Comparison of ENCODE assay signal across 8 cellular contexts in genomic region chr2:177241771-177242135, GRCh38.
DNase-seq lines count a peak whose midpoint lies in the region; ATAC-seq and TF ChIP-seq lines count a peak whose summit lies in the region.

No MANE protein-coding gene starts in this region.

- no peak overlapping the region for H3K4me3 ChIP-seq in cardiac fibroblast (replicated peaks in 1 of 2; ENCODE audit: low read depth in 2 of 2, low read length in 2 of 2)
- H3K4me3 ChIP-seq in muscle layer of duodenum (ENCODE audit: low read depth in 1 of 2, low read length in 2 of 2) = peak overlapping the region in 1 of 2 donors; percentile 19

- no peaks in the 10 kb centered on the region for H3K9me3 ChIP-seq in muscle layer of duodenum (ENCODE audit: control insufficient read depth in 1 of 2, low read length in 2 of 2)

- H3K4me1 Mint-ChIP-seq in stimulated activated naive CD8-positive, alpha-beta T cell treated with anti-CD3 and anti-CD28 coated beads, Interleukin-15, Interleukin-2, amounts not matched to agents 100 ng/mL and 50 ng/mL, for 24 hours (ENCODE audit: low read depth) = peaks cover 92% of the 10 kb centered on the region

- no peak for ATAC-seq in stimulated activated naive CD8-positive, alpha-beta T cell treated with anti-CD3 and anti-CD28 coated beads, Interleukin-15, Interleukin-2, amounts not matched to agents 100 U/mL and 50 U/mL, for 24 hours
- ATAC-seq in HG02588 (IDR thresholded peaks at IDR 0.05; ENCODE audit: unreplicated experiment) (no peak), HG02970 (IDR thresholded peaks at IDR 0.05; ENCODE audit: low FRiP score, unreplicated experiment) (no peak)

- no peak for DNase-seq in stimulated activated naive CD8-positive, alpha-beta T cell treated with anti-CD3 and anti-CD28 coated beads, Interleukin-15, Interleukin-2, amounts not matched to agents 100 U/mL and 50 U/mL, for 24 hours
- DNase-seq in cardiac fibroblast (ENCODE audit: low read depth in 2 of 2) = peak; percentile 46 to 56
- no peak for DNase-seq in central memory CD4-positive, alpha-beta T cell
- DNase-seq in HuH-7 (ENCODE audit: low spot score) = no peak

- H3K27ac Mint-ChIP-seq in stimulated activated naive CD8-positive, alpha-beta T cell treated with anti-CD3 and anti-CD28 coated beads, Interleukin-15, Interleukin-2, amounts not matched to agents 100 ng/mL and 50 ng/mL, for 24 hours = peak overlapping the region; percentile 39

- no peak overlapping the region for H3K4me3 Mint-ChIP-seq in stimulated activated naive CD8-positive, alpha-beta T cell treated with anti-CD3 and anti-CD28 coated beads, Interleukin-15, Interleukin-2, amounts not matched to agents 100 ng/mL and 50 ng/mL, for 24 hours

- no peaks in the 10 kb centered on the region for H3K27me3 ChIP-seq in muscle layer of duodenum (ENCODE audit: low read depth, low read length)

- peak overlapping the region; percentile 90 for H3K27ac ChIP-seq in muscle layer of duodenum (ENCODE audit: low read length)

- H3K4me1 ChIP-seq in muscle layer of duodenum (ENCODE audit: control insufficient read depth in 1 of 2, insufficient read depth in 2 of 2, low read length in 2 of 2) = peaks cover 38 to 80% of the 10 kb centered on the region in 2 donors

- H3K9me3 Mint-ChIP-seq in stimulated activated naive CD8-positive, alpha-beta T cell treated with anti-CD3 and anti-CD28 coated beads, Interleukin-15, Interleukin-2, amounts not matched to agents 100 ng/mL and 50 ng/mL, for 24 hours = no peaks in the 10 kb centered on the region

- H3K27me3 Mint-ChIP-seq in stimulated activated naive CD8-positive, alpha-beta T cell treated with anti-CD3 and anti-CD28 coated beads, Interleukin-15, Interleukin-2, amounts not matched to agents 100 ng/mL and 50 ng/mL, for 24 hours = no peaks in the 10 kb centered on the region

- H3K36me3 Mint-ChIP-seq in stimulated activated naive CD8-positive, alpha-beta T cell treated with anti-CD3 and anti-CD28 coated beads, Interleukin-15, Interleukin-2, amounts not matched to agents 100 ng/mL and 50 ng/mL, for 24 hours (ENCODE audit: low read depth) = peaks cover 41% of the 10 kb centered on the region

- no peak for TF ChIP-seq CTCF in cardiac fibroblast (IDR thresholded peaks at IDR 0.05; ENCODE audit: low read depth, low read length)

- H3K36me3 ChIP-seq in muscle layer of duodenum (ENCODE audit: control insufficient read depth in 1 of 2, insufficient read depth in 2 of 2, low read length in 2 of 2) = peaks cover 0 to 13% of the 10 kb centered on the region in 2 donors

Comparison
In these comparisons a context has a peak if more than half of its experiments do, and no peak if none do; other contexts are left out.
1. DNase-seq: peak in cardiac fibroblast (2 of 2); none in stimulated activated naive CD8-positive, alpha-beta T cell treated with anti-CD3 and anti-CD28 coated beads, Interleukin-15, Interleukin-2, amounts not matched to agents 100 U/mL and 50 U/mL, for 24 hours (single experiment), central memory CD4-positive, alpha-beta T cell (single experiment) and HuH-7 (single experiment).